In the genomic region with DNA sequence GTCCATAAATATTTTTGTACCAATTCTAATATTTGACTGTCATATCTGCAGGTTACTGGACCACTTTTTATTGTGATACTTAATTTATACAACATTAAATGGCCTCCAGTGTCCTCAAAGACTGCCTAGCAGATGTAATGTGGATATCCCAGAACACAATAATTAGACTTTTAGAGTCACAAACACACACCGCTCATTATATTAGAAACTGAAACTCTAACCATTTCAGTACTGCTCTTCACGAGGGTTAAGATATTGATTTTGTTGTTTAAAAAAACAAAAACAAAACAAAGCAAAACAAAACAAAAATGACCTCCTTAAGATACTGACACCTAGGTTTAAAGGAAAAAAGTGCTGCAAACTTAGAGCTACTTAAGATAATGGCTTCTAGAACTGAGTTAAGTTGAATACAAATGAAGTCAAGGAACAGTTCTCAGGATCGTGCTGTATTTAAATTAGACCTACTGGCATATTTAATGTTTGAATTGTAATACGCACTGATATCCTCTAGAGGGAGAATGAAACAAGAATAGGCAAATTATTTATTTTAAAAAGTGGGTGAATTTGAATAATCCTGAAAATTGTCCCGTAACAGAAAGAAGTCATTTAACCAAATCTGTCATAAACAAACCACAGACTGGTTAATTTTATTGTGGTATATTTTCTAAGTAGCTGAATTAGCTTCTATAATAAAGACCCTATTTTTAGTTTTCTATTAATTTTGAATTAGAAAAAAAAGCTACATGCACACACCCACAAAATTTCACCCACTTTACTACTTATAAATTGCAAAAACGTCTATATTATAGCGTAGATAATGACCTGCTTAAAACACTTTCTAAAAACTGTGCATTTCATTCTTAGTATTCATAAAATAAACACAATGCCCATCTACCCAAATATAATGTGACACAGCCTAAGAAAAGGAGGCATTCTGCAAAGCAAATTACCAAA, we compare ENCODE assay signal across 8 cellular contexts.
DNase-seq lines count a peak whose midpoint lies in the region; ATAC-seq and TF ChIP-seq lines count a peak whose summit lies in the region.

No MANE protein-coding gene starts in this region.

- no peak overlapping the region for H3K27ac Mint-ChIP-seq in IgD-negative memory B cell
- H3K27ac Mint-ChIP-seq in T-helper 17 cell: peak overlapping the region; percentile 85
- no peak overlapping the region for H3K27ac Mint-ChIP-seq in neural progenitor cell

- H3K4me1 ChIP-seq in esophagus squamous epithelium (peaks cover 0 to 3% (median 0%) of the 10 kb centered on the region in 3 donors), neural progenitor cell (peaks cover 22% of the 10 kb centered on the region)

- H3K27me3 ChIP-seq in esophagus squamous epithelium (no peaks in the 10 kb centered on the region), neural progenitor cell (no peaks in the 10 kb centered on the region)

- H3K9me3 ChIP-seq in T-helper 17 cell (ENCODE audit: control insufficient read depth, low read length, poor library complexity, severe bottlenecking) (no peaks in the 10 kb centered on the region), esophagus squamous epithelium (no peaks in the 10 kb centered on the region), neural progenitor cell (ENCODE audit: low read depth) (no peaks in the 10 kb centered on the region)

- no peaks in the 10 kb centered on the region for H3F3A ChIP-seq in neural progenitor cell (ENCODE audit: low read depth)

- H4K20me1 ChIP-seq in neural progenitor cell (ENCODE audit: low read depth): no peaks in the 10 kb centered on the region

- ATAC-seq in GM18858 (IDR thresholded peaks at IDR 0.05; ENCODE audit: unreplicated experiment): peak; percentile 52
- peak; percentile 78 for ATAC-seq in T-helper 17 cell
- ATAC-seq in HG03097 (IDR thresholded peaks at IDR 0.05; ENCODE audit: low FRiP score, unreplicated experiment): no peak

- peaks cover 8% of the 10 kb centered on the region for H3K27me3 Mint-ChIP-seq in IgD-negative memory B cell
- peaks cover 7% of the 10 kb centered on the region for H3K27me3 Mint-ChIP-seq in T-helper 17 cell
- no peaks in the 10 kb centered on the region for H3K27me3 Mint-ChIP-seq in neural progenitor cell (ENCODE audit: insufficient read depth, low read depth)

- intact Hi-C loops in esophagus squamous epithelium (cut with DNase I): no loop called here

- H3K4me2 ChIP-seq in neural progenitor cell: no peak overlapping the region

- no peaks in the 10 kb centered on the region for H3K36me3 Mint-ChIP-seq in IgD-negative memory B cell
- H3K36me3 Mint-ChIP-seq in T-helper 17 cell (ENCODE audit: low read depth): no peaks in the 10 kb centered on the region
- H3K36me3 Mint-ChIP-seq in neural progenitor cell: no peaks in the 10 kb centered on the region

- peak overlapping the region; percentile 30 for H2AFZ ChIP-seq in neural progenitor cell (replicated peaks)

- H3K4me3 ChIP-seq in esophagus squamous epithelium: peak overlapping the region in 2 of 4 donors; percentile 5 to 53
- no peak overlapping the region for H3K4me3 ChIP-seq in neural progenitor cell

- DNase-seq in T-helper 17 cell: no peak
- no peak for DNase-seq in esophagus squamous epithelium (lab: John Stamatoyannopoulos, UW)
- DNase-seq in neural progenitor cell (ENCODE audit: low spot score): no peak
- no peak for DNase-seq in HK-2 (ENCODE audit: unreplicated experiment)

- no peak overlapping the region for H3K27ac ChIP-seq in C4-2B
- no peak overlapping the region for H3K27ac ChIP-seq in esophagus squamous epithelium
- no peak overlapping the region for H3K27ac ChIP-seq in neural progenitor cell

- H3K9me3 Mint-ChIP-seq in IgD-negative memory B cell: no peaks in the 10 kb centered on the region
- no peaks in the 10 kb centered on the region for H3K9me3 Mint-ChIP-seq in neural progenitor cell

- peak overlapping the region in 3 of 4 donors; percentile 62 to 83 (median 83) for H3K4me3 Mint-ChIP-seq in IgD-negative memory B cell
- H3K4me3 Mint-ChIP-seq in T-helper 17 cell: peak overlapping the region; percentile 86
- H3K4me3 Mint-ChIP-seq in neural progenitor cell: no peak overlapping the region

- H3K4me1 Mint-ChIP-seq in IgD-negative memory B cell: peaks cover 4 to 5% (median 5%) of the 10 kb centered on the region in 3 donors
- peaks cover 7% of the 10 kb centered on the region for H3K4me1 Mint-ChIP-seq in T-helper 17 cell
- peaks cover 33% of the 10 kb centered on the region for H3K4me1 Mint-ChIP-seq in neural progenitor cell

- H3K9ac ChIP-seq in neural progenitor cell: no peak overlapping the region

- H3K36me3 ChIP-seq in esophagus squamous epithelium (no peaks in the 10 kb centered on the region), neural progenitor cell (no peaks in the 10 kb centered on the region)

- 15 to 21% methylated on average over 7 of the region's 7 CpGs for WGBS in esophagus squamous epithelium, 2 donors

- TF ChIP-seq CTCF in C4-2B (conservative IDR thresholded peaks at IDR 0.05) (peak; percentile 78), esophagus squamous epithelium (IDR thresholded peaks at IDR 0.05) (peak; percentile 42 to 75 (median 72)), neural progenitor cell (IDR thresholded peaks at IDR 0.05) (peak; percentile 67)

- no peaks in the 10 kb centered on the region for H3K79me2 ChIP-seq in neural progenitor cell (ENCODE audit: low read depth)

- no peak for TF ChIP-seq POLR2A in esophagus squamous epithelium (IDR thresholded peaks at IDR 0.05)
